10 cellular contexts compared by ENCODE assay signal in the genomic region with DNA sequence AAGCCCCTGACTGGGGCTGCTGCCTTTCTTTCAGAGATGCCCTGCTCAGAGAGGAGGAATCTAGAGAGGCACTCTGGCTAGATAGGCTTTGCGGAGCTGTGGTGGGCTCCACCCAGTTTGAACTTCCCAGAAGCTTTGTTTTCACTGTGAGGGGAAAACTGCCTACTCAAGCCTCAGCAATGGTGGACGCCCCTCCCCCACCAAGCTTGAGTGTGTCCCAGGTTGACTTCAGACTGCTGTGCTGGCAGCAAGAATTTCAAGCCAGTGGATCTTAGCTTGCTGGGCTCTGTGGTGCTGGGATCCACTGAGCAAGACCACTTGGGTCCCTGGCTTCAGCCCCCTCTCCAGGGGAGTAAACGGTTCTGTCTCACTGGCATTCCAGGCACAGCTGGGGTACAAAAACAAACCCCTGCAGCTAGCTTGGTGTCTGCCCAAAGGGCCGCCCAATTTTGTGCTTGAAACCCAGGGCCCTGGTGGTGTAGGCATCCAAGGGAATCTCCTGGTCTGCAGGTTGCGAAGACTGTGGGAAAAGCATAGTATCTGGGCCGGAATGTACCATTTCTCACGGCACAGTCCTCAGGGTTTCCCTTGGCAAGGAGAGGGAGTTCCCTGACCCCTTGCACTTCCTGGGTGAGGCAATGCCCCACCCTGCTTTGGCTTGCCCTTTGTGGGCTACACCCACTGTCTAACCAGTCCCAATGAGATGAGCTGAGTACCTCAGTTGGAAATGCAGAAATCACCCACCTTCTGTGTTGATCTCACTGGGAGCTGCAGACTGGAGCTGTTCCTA. TPM values are rescaled to one million over a fixed set of nuclear protein-coding genes. Genes with fewer than 3 reads are reported as not detected.
"Had no signal": no experiment of that assay in that cellular context is flagged by ENCODE, and none has a peak within 500 bp of the region (broad histone marks: within the 10 kb centered on the region; RNA-seq: fewer than 3 reads in every experiment).

No MANE protein-coding gene starts in this region.

RNA-seq across cellular contexts. Expression of a gene that starts 25.9 kb away (rescaled TPM):
- total RNA-seq: left ventricle myocardium inferior; natural killer cell treated with Interleukin-12 subunit alpha and Interleukin-12 subunit beta and Interleukin-15 and Interleukin-18, amount 100 ng/mL, for 72 hours; right atrium auricular region had no signal

RNA-seq across cellular contexts. Expression of a gene that starts 31.9 kb away (rescaled TPM):
- total RNA-seq: activated CD4-positive, alpha-beta T cell treated with anti-CD3 and anti-CD28 coated beads, Interleukin-2, amount 10 ng/mL, durations not matched to agents 7 days and 5 days; activated CD8-positive, alpha-beta memory T cell treated with anti-CD3 and anti-CD28 coated beads, Interleukin-2, amount 10 ng/mL, durations not matched to agents 7 days and 5 days; activated CD8-positive, alpha-beta T cell treated with anti-CD3 and anti-CD28 coated beads for 36 hours; body of pancreas; dermis microvascular lymphatic vessel endothelial cell; natural killer cell treated with Interleukin-12 subunit alpha and Interleukin-12 subunit beta and Interleukin-15 and Interleukin-18, amount 100 ng/mL, for 72 hours; ureter had no signal
- polyA plus RNA-seq: immature natural killer cell had no signal
